In genomic region chr17:29061036-29061435, GRCh38 we compare ENCODE assay signal across 1 cellular context.
TF ChIP-seq lines count a peak whose summit lies in the region.

No MANE protein-coding gene starts in this region.

TF ChIP-seq in K562, 482 proteins besides CTCF, POLR2A, EP300 and RAD21 (continued from another document and continues in another):
- TF ChIP-seq SMC3 (conservative IDR thresholded peaks at IDR 0.05; ENCODE audit: insufficient read depth, low read depth, low read length), result no peak
- no peak for TF ChIP-seq TOE1 (IDR thresholded peaks at IDR 0.05; ENCODE audit: borderline replicate concordance)
- TF ChIP-seq TOE1 (CRISPR knock-in tag; IDR thresholded peaks at IDR 0.05; ENCODE audit: borderline replicate concordance, low read depth), result no peak
- TF ChIP-seq SNRNP70 (optimal IDR thresholded peaks at IDR 0.05; ENCODE audit: low read depth, low read length), result no peak
- TF ChIP-seq CREB3L1 (IDR thresholded peaks at IDR 0.05; ENCODE audit: borderline replicate concordance, low read depth), result no peak
- TF ChIP-seq KLF13 (tag; IDR thresholded peaks at IDR 0.05; ENCODE audit: borderline replicate concordance, low read depth), result no peak
- no peak for TF ChIP-seq STAT5A (IDR thresholded peaks at IDR 0.05; ENCODE audit: borderline replicate concordance, low read length)
- no peak for TF ChIP-seq SIX5 (IDR thresholded peaks at IDR 0.05; ENCODE audit: borderline replicate concordance in 1 of 2, insufficient read depth in 1 of 2, low read depth in 1 of 2, low read length in 2 of 2)
- no peak for TF ChIP-seq CHD2 (IDR thresholded peaks at IDR 0.05; ENCODE audit: low read depth, low read length)
- no peak for TF ChIP-seq ZFP91 (CRISPR knock-in tag; IDR thresholded peaks at IDR 0.05)
- TF ChIP-seq MAFF (IDR thresholded peaks at IDR 0.05; ENCODE audit: low read length), result no peak
- TF ChIP-seq SMARCC2 (IDR thresholded peaks at IDR 0.05; ENCODE audit: low read depth), result no peak
- no peak for TF ChIP-seq CBX1 (IDR thresholded peaks at IDR 0.05; ENCODE audit: low read depth)
- no peak for TF ChIP-seq PTBP1 (IDR thresholded peaks at IDR 0.05; ENCODE audit: low read depth, low read length)
- peak; percentile 75 for TF ChIP-seq HDAC2 (IDR thresholded peaks at IDR 0.05)
- TF ChIP-seq ZNF395 (CRISPR knock-in tag; IDR thresholded peaks at IDR 0.05), result no peak
- TF ChIP-seq ATF4 (CRISPR knock-in tag; IDR thresholded peaks at IDR 0.05), result no peak
- TF ChIP-seq ZNF143 (CRISPR knock-in tag; IDR thresholded peaks at IDR 0.05), result no peak
- no peak for TF ChIP-seq KHSRP (IDR thresholded peaks at IDR 0.05)
- no peak for TF ChIP-seq FOXA3 (CRISPR knock-in tag; conservative IDR thresholded peaks at IDR 0.05 in 1 of 2, IDR thresholded peaks at IDR 0.05 in 1 of 2)
- TF ChIP-seq PRDM10 (IDR thresholded peaks at IDR 0.05; ENCODE audit: partially characterized antibody), result no peak
- TF ChIP-seq NCOA4 (IDR thresholded peaks at IDR 0.05; ENCODE audit: partially characterized antibody), result no peak
- no peak for TF ChIP-seq THAP12 (CRISPR knock-in tag; IDR thresholded peaks at IDR 0.05)
- no peak for TF ChIP-seq ZBTB9 (CRISPR knock-in tag; IDR thresholded peaks at IDR 0.05)
- TF ChIP-seq ZNF740 (CRISPR knock-in tag; IDR thresholded peaks at IDR 0.05), result no peak
- no peak for TF ChIP-seq ZNF740 (tag; IDR thresholded peaks at IDR 0.05)
- TF ChIP-seq ZNF311 (CRISPR knock-in tag; IDR thresholded peaks at IDR 0.05), result no peak
- peak; percentile 69; the same call in 1 of the 2 replicates for TF ChIP-seq ZBTB7A (IDR thresholded peaks at IDR 0.05; ENCODE audit: borderline replicate concordance, control insufficient read depth, low read depth, low read length)
- no peak for TF ChIP-seq RNF219 (CRISPR knock-in tag; IDR thresholded peaks at IDR 0.05)
- peak; percentile 98 for TF ChIP-seq ZBTB17 (CRISPR knock-in tag; IDR thresholded peaks at IDR 0.05)
- TF ChIP-seq GATA2 (CRISPR knock-in tag; IDR thresholded peaks at IDR 0.05), result no peak
- no peak for TF ChIP-seq NFXL1 (CRISPR knock-in tag; IDR thresholded peaks at IDR 0.05)
- no peak for TF ChIP-seq HNRNPUL1 (IDR thresholded peaks at IDR 0.05; ENCODE audit: low read length)
- TF ChIP-seq NCOR1 (IDR thresholded peaks at IDR 0.05), result peak; percentile 70
- no peak for TF ChIP-seq UBTF (IDR thresholded peaks at IDR 0.05; ENCODE audit: borderline replicate concordance in 1 of 2, low read depth in 2 of 2, low read length in 2 of 2)
- TF ChIP-seq ELF4 (CRISPR knock-in tag; IDR thresholded peaks at IDR 0.05), result no peak
- no peak for TF ChIP-seq EWSR1 (IDR thresholded peaks at IDR 0.05; ENCODE audit: borderline replicate concordance, low read depth, partially characterized antibody)
- TF ChIP-seq MXI1 (IDR thresholded peaks at IDR 0.05; ENCODE audit: low read depth, low read length), result no peak
- no peak for TF ChIP-seq GABPA (tag; conservative IDR thresholded peaks at IDR 0.05; ENCODE audit: low read depth)
- TF ChIP-seq SREBF1 (IDR thresholded peaks at IDR 0.05; ENCODE audit: borderline replicate concordance, low read depth, low read length), result no peak
- TF ChIP-seq SAFB (IDR thresholded peaks at IDR 0.05; ENCODE audit: borderline replicate concordance, low read depth, low read length), result no peak
- TF ChIP-seq RNF2 (IDR thresholded peaks at IDR 0.05), result no peak
- peak; percentile 57 for TF ChIP-seq TEAD4 (IDR thresholded peaks at IDR 0.05; ENCODE audit: low read length)
- no peak for TF ChIP-seq TEAD4 (CRISPR knock-in tag; IDR thresholded peaks at IDR 0.05; ENCODE audit: borderline replicate concordance)
- TF ChIP-seq POLR2H (tag; IDR thresholded peaks at IDR 0.05; ENCODE audit: low read depth), result no peak
- TF ChIP-seq TGIF2 (CRISPR knock-in tag; IDR thresholded peaks at IDR 0.05), result no peak
- TF ChIP-seq L3MBTL2 (IDR thresholded peaks at IDR 0.05), result peak; percentile 20; the same call in 1 of the 2 replicates
- no peak for TF ChIP-seq CBX8 (IDR thresholded peaks at IDR 0.05; ENCODE audit: borderline replicate concordance, extremely low read depth, low read depth, low read length, poor library complexity, severe bottlenecking)
- TF ChIP-seq KDM1A (IDR thresholded peaks at IDR 0.05), result peak; percentile 90 to 91
- TF ChIP-seq ZNF121 (CRISPR knock-in tag; conservative IDR thresholded peaks at IDR 0.05), result no peak
- no peak for TF ChIP-seq YBX1 (IDR thresholded peaks at IDR 0.05)
- no peak for TF ChIP-seq XRCC3 (IDR thresholded peaks at IDR 0.05)
